ENCODE assay signal across 1 cellular context in genomic region chr6:166312832-166313231, GRCh38.
TF ChIP-seq lines count a peak whose summit lies in the region.

No MANE protein-coding gene starts in this region.

TF ChIP-seq in HCT116, 20 proteins besides CTCF, POLR2A, EP300 and RAD21 (continued from another document):
- TF ChIP-seq REST (IDR thresholded peaks at IDR 0.05; ENCODE audit: low read depth), result no peak
- TF ChIP-seq ELF1 (IDR thresholded peaks at IDR 0.05; ENCODE audit: borderline replicate concordance, low read depth), result no peak
- no peak for TF ChIP-seq SRF (IDR thresholded peaks at IDR 0.05; ENCODE audit: low read depth)
- no peak for TF ChIP-seq ATF3 (IDR thresholded peaks at IDR 0.05)
- TF ChIP-seq SIN3A (IDR thresholded peaks at IDR 0.05; ENCODE audit: low read depth), result no peak
